Comparison of ENCODE assay signal across 1 cellular context in the genomic region with DNA sequence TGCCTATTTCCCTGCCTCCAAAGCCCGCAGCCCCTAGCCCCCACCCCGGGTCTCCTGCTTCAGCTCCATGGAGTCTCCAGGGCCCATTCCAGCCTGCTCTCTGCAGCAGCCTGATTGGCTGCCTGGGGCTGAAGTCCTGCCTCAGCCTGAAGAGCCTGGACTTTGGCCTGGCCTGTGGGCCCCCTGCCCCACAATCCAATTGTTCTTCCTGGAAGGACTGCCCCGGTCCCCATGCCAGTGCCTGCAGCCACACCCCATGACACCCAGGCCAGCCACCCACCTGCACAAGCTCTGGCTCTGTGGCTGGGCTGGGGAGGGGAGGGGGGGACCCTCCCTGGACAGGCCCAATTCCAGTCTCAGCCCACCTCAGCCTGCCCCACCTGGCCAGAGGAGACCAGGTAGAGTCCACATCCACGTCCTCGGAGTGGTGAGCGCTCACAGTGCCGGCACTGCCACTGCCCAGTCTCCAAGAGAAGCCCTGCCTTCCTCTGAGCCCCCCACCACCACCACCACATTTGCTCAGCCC.
TF ChIP-seq lines count a peak whose summit lies in the region.

No MANE protein-coding gene starts in this region.

TF ChIP-seq in HepG2, 621 proteins besides CTCF, POLR2A, EP300 and RAD21 (continued from another document and continues in another):
- TF ChIP-seq ZMAT3 (CRISPR knock-in tag; conservative IDR thresholded peaks at IDR 0.05) (peak; percentile 96), ZNF350 (CRISPR knock-in tag; IDR thresholded peaks at IDR 0.05; ENCODE audit: borderline replicate concordance, low read depth) (no peak), GLI4 (CRISPR knock-in tag; IDR thresholded peaks at IDR 0.05; ENCODE audit: borderline replicate concordance) (no peak), HES4 (CRISPR knock-in tag; IDR thresholded peaks at IDR 0.05; ENCODE audit: borderline replicate concordance) (peak; percentile 74; the same call in 1 of the 2 replicates), ZNF431 (CRISPR knock-in tag; IDR thresholded peaks at IDR 0.05; ENCODE audit: borderline replicate concordance, low read depth) (peak; percentile 69; the same call in 1 of the 2 replicates), MEIS2 (CRISPR knock-in tag; IDR thresholded peaks at IDR 0.05) (no peak), KMT2A (CRISPR knock-in tag; IDR thresholded peaks at IDR 0.05) (no peak), ZNF790 (CRISPR knock-in tag; IDR thresholded peaks at IDR 0.05; ENCODE audit: borderline replicate concordance) (no peak), REL (CRISPR knock-in tag; conservative IDR thresholded peaks at IDR 0.05) (no peak; the same call in 1 of the 2 replicates), ZNF329 (CRISPR knock-in tag; IDR thresholded peaks at IDR 0.05; ENCODE audit: low read depth) (0 out of 2 replicates have a peak, but pooled peaks have one; percentile 51), ZBTB25 (CRISPR knock-in tag; IDR thresholded peaks at IDR 0.05) (peak; percentile 58; the same call in 1 of the 2 replicates), ZNF784 (CRISPR knock-in tag; IDR thresholded peaks at IDR 0.05; ENCODE audit: borderline replicate concordance) (no peak), ZNF740 (CRISPR knock-in tag; IDR thresholded peaks at IDR 0.05) (no peak), ZNF432 (CRISPR knock-in tag; IDR thresholded peaks at IDR 0.05; ENCODE audit: borderline replicate concordance) (no peak), MYC (CRISPR knock-in tag; IDR thresholded peaks at IDR 0.05; ENCODE audit: borderline replicate concordance) (peak; percentile 77; the same call in 1 of the 2 replicates), ZNF567 (CRISPR knock-in tag; IDR thresholded peaks at IDR 0.05; ENCODE audit: borderline replicate concordance) (no peak), RAD51 (IDR thresholded peaks at IDR 0.05; ENCODE audit: borderline replicate concordance) (no peak)
- TF ChIP-seq, protein P1, sequence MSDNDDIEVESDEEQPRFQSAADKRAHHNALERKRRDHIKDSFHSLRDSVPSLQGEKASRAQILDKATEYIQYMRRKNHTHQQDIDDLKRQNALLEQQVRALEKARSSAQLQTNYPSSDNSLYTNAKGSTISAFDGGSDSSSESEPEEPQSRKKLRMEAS (IDR thresholded peaks at IDR 0.05) = peak; percentile 78
- TF ChIP-seq, protein P2, sequence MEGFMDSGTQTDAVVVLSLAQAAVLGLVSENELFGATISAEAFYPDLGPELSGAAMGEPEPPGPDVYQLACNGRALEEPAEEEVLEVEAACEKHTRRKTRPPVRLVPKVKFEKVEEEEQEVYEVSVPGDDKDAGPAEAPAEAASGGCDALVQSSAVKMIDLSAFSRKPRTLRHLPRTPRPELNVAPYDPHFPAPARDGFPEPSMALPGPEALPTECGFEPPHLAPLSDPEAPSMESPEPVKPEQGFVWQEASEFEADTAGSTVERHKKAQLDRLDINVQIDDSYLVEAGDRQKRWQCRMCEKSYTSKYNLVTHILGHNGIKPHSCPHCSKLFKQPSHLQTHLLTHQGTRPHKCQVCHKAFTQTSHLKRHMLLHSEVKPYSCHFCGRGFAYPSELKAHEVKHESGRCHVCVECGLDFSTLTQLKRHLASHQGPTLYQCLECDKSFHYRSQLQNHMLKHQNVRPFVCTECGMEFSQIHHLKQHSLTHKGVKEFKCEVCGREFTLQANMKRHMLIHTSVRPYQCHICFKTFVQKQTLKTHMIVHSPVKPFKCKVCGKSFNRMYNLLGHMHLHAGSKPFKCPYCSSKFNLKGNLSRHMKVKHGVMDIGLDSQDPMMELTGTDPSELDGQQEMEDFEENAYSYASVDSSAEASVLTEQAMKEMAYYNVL (CRISPR knock-in tag; IDR thresholded peaks at IDR 0.05; ENCODE audit: borderline replicate concordance) = 0 out of 2 replicates have a peak, but pooled peaks have one; percentile 25
- TF ChIP-seq, protein P3, sequence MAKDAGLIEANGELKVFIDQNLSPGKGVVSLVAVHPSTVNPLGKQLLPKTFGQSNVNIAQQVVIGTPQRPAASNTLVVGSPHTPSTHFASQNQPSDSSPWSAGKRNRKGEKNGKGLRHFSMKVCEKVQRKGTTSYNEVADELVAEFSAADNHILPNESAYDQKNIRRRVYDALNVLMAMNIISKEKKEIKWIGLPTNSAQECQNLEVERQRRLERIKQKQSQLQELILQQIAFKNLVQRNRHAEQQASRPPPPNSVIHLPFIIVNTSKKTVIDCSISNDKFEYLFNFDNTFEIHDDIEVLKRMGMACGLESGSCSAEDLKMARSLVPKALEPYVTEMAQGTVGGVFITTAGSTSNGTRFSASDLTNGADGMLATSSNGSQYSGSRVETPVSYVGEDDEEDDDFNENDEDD (CRISPR knock-in tag; IDR thresholded peaks at IDR 0.05; ENCODE audit: borderline replicate concordance) = no peak
- TF ChIP-seq, protein P4, sequence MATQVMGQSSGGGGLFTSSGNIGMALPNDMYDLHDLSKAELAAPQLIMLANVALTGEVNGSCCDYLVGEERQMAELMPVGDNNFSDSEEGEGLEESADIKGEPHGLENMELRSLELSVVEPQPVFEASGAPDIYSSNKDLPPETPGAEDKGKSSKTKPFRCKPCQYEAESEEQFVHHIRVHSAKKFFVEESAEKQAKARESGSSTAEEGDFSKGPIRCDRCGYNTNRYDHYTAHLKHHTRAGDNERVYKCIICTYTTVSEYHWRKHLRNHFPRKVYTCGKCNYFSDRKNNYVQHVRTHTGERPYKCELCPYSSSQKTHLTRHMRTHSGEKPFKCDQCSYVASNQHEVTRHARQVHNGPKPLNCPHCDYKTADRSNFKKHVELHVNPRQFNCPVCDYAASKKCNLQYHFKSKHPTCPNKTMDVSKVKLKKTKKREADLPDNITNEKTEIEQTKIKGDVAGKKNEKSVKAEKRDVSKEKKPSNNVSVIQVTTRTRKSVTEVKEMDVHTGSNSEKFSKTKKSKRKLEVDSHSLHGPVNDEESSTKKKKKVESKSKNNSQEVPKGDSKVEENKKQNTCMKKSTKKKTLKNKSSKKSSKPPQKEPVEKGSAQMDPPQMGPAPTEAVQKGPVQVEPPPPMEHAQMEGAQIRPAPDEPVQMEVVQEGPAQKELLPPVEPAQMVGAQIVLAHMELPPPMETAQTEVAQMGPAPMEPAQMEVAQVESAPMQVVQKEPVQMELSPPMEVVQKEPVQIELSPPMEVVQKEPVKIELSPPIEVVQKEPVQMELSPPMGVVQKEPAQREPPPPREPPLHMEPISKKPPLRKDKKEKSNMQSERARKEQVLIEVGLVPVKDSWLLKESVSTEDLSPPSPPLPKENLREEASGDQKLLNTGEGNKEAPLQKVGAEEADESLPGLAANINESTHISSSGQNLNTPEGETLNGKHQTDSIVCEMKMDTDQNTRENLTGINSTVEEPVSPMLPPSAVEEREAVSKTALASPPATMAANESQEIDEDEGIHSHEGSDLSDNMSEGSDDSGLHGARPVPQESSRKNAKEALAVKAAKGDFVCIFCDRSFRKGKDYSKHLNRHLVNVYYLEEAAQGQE (IDR thresholded peaks at IDR 0.05; ENCODE audit: borderline replicate concordance in 1 of 2, low read depth in 1 of 2, low read length in 2 of 2) = peak in 1 of 2 experiments; percentile 59; a peak in 1 of 4 replicates
- TF ChIP-seq, protein P5, sequence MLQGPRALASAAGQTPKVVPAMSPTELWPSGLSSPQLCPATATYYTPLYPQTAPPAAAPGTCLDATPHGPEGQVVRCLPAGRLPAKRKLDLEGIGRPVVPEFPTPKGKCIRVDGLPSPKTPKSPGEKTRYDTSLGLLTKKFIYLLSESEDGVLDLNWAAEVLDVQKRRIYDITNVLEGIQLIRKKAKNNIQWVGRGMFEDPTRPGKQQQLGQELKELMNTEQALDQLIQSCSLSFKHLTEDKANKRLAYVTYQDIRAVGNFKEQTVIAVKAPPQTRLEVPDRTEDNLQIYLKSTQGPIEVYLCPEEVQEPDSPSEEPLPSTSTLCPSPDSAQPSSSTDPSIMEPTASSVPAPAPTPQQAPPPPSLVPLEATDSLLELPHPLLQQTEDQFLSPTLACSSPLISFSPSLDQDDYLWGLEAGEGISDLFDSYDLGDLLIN (CRISPR knock-in tag; IDR thresholded peaks at IDR 0.05; ENCODE audit: borderline replicate concordance) = 0 out of 2 replicates have a peak, but pooled peaks have one; percentile 14
- TF ChIP-seq, protein P6, sequence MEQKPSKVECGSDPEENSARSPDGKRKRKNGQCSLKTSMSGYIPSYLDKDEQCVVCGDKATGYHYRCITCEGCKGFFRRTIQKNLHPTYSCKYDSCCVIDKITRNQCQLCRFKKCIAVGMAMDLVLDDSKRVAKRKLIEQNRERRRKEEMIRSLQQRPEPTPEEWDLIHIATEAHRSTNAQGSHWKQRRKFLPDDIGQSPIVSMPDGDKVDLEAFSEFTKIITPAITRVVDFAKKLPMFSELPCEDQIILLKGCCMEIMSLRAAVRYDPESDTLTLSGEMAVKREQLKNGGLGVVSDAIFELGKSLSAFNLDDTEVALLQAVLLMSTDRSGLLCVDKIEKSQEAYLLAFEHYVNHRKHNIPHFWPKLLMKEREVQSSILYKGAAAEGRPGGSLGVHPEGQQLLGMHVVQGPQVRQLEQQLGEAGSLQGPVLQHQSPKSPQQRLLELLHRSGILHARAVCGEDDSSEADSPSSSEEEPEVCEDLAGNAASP (CRISPR knock-in tag; IDR thresholded peaks at IDR 0.05; ENCODE audit: borderline replicate concordance) = peak; percentile 76
- TF ChIP-seq, protein P7, sequence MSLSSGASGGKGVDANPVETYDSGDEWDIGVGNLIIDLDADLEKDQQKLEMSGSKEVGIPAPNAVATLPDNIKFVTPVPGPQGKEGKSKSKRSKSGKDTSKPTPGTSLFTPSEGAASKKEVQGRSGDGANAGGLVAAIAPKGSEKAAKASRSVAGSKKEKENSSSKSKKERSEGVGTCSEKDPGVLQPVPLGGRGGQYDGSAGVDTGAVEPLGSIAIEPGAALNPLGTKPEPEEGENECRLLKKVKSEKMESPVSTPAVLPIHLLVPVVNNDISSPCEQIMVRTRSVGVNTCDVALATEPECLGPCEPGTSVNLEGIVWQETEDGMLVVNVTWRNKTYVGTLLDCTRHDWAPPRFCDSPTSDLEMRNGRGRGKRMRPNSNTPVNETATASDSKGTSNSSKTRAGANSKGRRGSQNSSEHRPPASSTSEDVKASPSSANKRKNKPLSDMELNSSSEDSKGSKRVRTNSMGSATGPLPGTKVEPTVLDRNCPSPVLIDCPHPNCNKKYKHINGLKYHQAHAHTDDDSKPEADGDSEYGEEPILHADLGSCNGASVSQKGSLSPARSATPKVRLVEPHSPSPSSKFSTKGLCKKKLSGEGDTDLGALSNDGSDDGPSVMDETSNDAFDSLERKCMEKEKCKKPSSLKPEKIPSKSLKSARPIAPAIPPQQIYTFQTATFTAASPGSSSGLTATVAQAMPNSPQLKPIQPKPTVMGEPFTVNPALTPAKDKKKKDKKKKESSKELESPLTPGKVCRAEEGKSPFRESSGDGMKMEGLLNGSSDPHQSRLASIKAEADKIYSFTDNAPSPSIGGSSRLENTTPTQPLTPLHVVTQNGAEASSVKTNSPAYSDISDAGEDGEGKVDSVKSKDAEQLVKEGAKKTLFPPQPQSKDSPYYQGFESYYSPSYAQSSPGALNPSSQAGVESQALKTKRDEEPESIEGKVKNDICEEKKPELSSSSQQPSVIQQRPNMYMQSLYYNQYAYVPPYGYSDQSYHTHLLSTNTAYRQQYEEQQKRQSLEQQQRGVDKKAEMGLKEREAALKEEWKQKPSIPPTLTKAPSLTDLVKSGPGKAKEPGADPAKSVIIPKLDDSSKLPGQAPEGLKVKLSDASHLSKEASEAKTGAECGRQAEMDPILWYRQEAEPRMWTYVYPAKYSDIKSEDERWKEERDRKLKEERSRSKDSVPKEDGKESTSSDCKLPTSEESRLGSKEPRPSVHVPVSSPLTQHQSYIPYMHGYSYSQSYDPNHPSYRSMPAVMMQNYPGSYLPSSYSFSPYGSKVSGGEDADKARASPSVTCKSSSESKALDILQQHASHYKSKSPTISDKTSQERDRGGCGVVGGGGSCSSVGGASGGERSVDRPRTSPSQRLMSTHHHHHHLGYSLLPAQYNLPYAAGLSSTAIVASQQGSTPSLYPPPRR (CRISPR knock-in tag; IDR thresholded peaks at IDR 0.05; ENCODE audit: borderline replicate concordance) = peak; percentile 14; the same call in 1 of the 2 replicates
- TF ChIP-seq, protein P8, sequence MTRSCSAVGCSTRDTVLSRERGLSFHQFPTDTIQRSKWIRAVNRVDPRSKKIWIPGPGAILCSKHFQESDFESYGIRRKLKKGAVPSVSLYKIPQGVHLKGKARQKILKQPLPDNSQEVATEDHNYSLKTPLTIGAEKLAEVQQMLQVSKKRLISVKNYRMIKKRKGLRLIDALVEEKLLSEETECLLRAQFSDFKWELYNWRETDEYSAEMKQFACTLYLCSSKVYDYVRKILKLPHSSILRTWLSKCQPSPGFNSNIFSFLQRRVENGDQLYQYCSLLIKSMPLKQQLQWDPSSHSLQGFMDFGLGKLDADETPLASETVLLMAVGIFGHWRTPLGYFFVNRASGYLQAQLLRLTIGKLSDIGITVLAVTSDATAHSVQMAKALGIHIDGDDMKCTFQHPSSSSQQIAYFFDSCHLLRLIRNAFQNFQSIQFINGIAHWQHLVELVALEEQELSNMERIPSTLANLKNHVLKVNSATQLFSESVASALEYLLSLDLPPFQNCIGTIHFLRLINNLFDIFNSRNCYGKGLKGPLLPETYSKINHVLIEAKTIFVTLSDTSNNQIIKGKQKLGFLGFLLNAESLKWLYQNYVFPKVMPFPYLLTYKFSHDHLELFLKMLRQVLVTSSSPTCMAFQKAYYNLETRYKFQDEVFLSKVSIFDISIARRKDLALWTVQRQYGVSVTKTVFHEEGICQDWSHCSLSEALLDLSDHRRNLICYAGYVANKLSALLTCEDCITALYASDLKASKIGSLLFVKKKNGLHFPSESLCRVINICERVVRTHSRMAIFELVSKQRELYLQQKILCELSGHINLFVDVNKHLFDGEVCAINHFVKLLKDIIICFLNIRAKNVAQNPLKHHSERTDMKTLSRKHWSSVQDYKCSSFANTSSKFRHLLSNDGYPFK (CRISPR knock-in tag; IDR thresholded peaks at IDR 0.05; ENCODE audit: borderline replicate concordance) = no peak; the same call in 1 of the 2 replicates
- TF ChIP-seq, protein P9, sequence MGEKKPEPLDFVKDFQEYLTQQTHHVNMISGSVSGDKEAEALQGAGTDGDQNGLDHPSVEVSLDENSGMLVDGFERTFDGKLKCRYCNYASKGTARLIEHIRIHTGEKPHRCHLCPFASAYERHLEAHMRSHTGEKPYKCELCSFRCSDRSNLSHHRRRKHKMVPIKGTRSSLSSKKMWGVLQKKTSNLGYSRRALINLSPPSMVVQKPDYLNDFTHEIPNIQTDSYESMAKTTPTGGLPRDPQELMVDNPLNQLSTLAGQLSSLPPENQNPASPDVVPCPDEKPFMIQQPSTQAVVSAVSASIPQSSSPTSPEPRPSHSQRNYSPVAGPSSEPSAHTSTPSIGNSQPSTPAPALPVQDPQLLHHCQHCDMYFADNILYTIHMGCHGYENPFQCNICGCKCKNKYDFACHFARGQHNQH (CRISPR knock-in tag; IDR thresholded peaks at IDR 0.05) = peak; percentile 84; the same call in 1 of the 2 replicates
